Comparison of ENCODE assay signal across 1 cellular context in genomic region chr13:41130356-41130755, GRCh38.
TF ChIP-seq lines count a peak whose summit lies in the region.

No MANE protein-coding gene starts in this region.

TF ChIP-seq in H1, 55 proteins besides CTCF, POLR2A, EP300 and RAD21 (continued from another document):
- TF ChIP-seq CHD7 (IDR thresholded peaks at IDR 0.05; ENCODE audit: insufficient replicate concordance, low read length) (no peak), MAFK (IDR thresholded peaks at IDR 0.05; ENCODE audit: low read depth, low read length) (no peak), CREB1 (IDR thresholded peaks at IDR 0.05) (no peak), TBP (IDR thresholded peaks at IDR 0.05; ENCODE audit: low read depth, low read length) (no peak), SP2 (IDR thresholded peaks at IDR 0.05; ENCODE audit: low read length) (no peak), JUND (IDR thresholded peaks at IDR 0.05; ENCODE audit: low read length) (no peak), POU5F1 (IDR thresholded peaks at IDR 0.05; ENCODE audit: low read depth, low read length) (no peak), CHD2 (IDR thresholded peaks at IDR 0.05; ENCODE audit: low read length) (no peak), JUN (IDR thresholded peaks at IDR 0.05; ENCODE audit: low read depth, low read length) (no peak), BACH1 (IDR thresholded peaks at IDR 0.05; ENCODE audit: low read length) (no peak), RBBP5 (IDR thresholded peaks at IDR 0.05; ENCODE audit: borderline replicate concordance, low read depth, low read length) (no peak), SIX5 (IDR thresholded peaks at IDR 0.05; ENCODE audit: low read depth, low read length) (no peak), PHF8 (conservative IDR thresholded peaks at IDR 0.05; ENCODE audit: low read depth, low read length) (no peak), GTF2F1 (IDR thresholded peaks at IDR 0.05; ENCODE audit: borderline replicate concordance, low read depth, low read length) (no peak)
